In genomic region chr1:84573481-84573966, GRCh38 we compare ENCODE assay signal across 8 cellular contexts.
DNase-seq lines count a peak whose midpoint lies in the region; ATAC-seq lines count a peak whose summit lies in the region.

No MANE protein-coding gene starts in this region.

- H3K4me1 Mint-ChIP-seq in central memory CD8-positive, alpha-beta T cell, result peaks cover 46% of the 10 kb centered on the region

- peak; percentile 5 for DNase-seq in COLO829 (ENCODE audit: low spot score)
- DNase-seq in KG1 (lab: John Stamatoyannopoulos, UW), result peak; percentile 53
- DNase-seq in central memory CD8-positive, alpha-beta T cell (ENCODE audit: low spot score in 2 of 2), result no peak
- DNase-seq in NCI-H226, result no peak
- no peak for DNase-seq in NCI-H146 treated with DMSO at 0.1 percent for 48 hours (lab: John Stamatoyannopoulos, UW; ENCODE audit: unreplicated experiment)

- no peaks in the 10 kb centered on the region for H3K27me3 ChIP-seq in mucosa of rectum (ENCODE audit: control insufficient read depth in 2 of 2, insufficient read depth in 2 of 2, low read length in 2 of 2)

- H3K4me3 Mint-ChIP-seq in central memory CD8-positive, alpha-beta T cell, result peak overlapping the region; percentile 95

- H3K9me3 Mint-ChIP-seq in central memory CD8-positive, alpha-beta T cell, result no peaks in the 10 kb centered on the region

- peaks cover 5 to 17% of the 10 kb centered on the region in 2 donors for H3K36me3 ChIP-seq in mucosa of rectum (ENCODE audit: control insufficient read depth in 2 of 2, insufficient read depth in 2 of 2, low read length in 2 of 2)

- peak overlapping the region; percentile 66 to 92 for H3K4me3 ChIP-seq in mucosa of rectum (ENCODE audit: low read length in 2 of 2)

- H3K9me3 ChIP-seq in mucosa of rectum (ENCODE audit: control insufficient read depth in 2 of 2, low read length in 2 of 2), result no peaks in the 10 kb centered on the region

- H3K36me3 Mint-ChIP-seq in central memory CD8-positive, alpha-beta T cell (ENCODE audit: insufficient read depth), result peaks cover 19% of the 10 kb centered on the region

- H3K4me1 ChIP-seq in mucosa of rectum (ENCODE audit: control insufficient read depth in 2 of 2, insufficient read depth in 2 of 2, low read length in 2 of 2), result peaks cover 0 to 4% of the 10 kb centered on the region in 2 donors

- H3K27ac Mint-ChIP-seq in central memory CD8-positive, alpha-beta T cell (ENCODE audit: low read depth), result peak overlapping the region; percentile 97

- peak overlapping the region; percentile 93 to 95 for H3K9ac ChIP-seq in mucosa of rectum (ENCODE audit: low read depth in 1 of 2, low read length in 2 of 2)

- H3K27me3 Mint-ChIP-seq in central memory CD8-positive, alpha-beta T cell, result no peaks in the 10 kb centered on the region

- ATAC-seq in central memory CD8-positive, alpha-beta T cell (replicated peaks; ENCODE audit: extremely low read depth, poor library complexity, severe bottlenecking), result no peak
- ATAC-seq in GM21723 (IDR thresholded peaks at IDR 0.05; ENCODE audit: unreplicated experiment) (no peak), HG02678 (IDR thresholded peaks at IDR 0.05; ENCODE audit: unreplicated experiment) (no peak)

- H3K27ac ChIP-seq in mucosa of rectum (ENCODE audit: low read depth in 2 of 2, low read length in 2 of 2), result peak overlapping the region; percentile 98 to 100

Comparison
In these comparisons a context has a peak if more than half of its experiments do, and no peak if none do; other contexts are left out.
1. DNase-seq: peak in COLO829 (single experiment) and KG1 (single experiment); none in central memory CD8-positive, alpha-beta T cell (0 of 2), NCI-H226 (single experiment) and NCI-H146 treated with DMSO at 0.1 percent for 48 hours (single experiment).